In the genomic region with DNA sequence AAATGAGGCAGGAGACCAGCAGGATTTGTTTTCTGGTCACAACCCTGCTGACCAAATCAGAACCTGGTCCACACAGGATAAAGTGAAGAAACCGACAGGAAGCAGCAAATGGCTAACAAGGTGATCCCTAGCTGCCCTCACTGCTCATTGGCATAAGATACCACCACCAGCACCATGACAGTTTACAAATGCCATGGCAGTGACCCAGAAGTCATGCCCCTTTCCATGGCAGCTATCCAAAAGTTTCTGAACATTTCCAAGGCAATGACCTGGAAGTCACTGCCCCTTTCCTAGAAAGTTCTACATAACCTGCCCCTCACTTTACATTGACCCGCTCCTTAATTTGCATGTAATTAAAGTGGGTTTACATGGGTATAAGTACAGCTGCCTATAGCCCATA, we compare ENCODE assay signal across 21 cellular contexts.
"Had no signal": no experiment of that assay in that cellular context is flagged by ENCODE, and none has a peak within 500 bp of the region (broad histone marks: within the 10 kb centered on the region; RNA-seq: fewer than 3 reads in every experiment).

No MANE protein-coding gene starts in this region.

- FAIRE-seq: colon, endothelial cell of umbilical vein, islet of Langerhans, keratinocyte had no signal

- DNase-seq: dermis blood vessel endothelial cell; dorsolateral prefrontal cortex; effector CD4-positive, alpha-beta T cell; effector memory CD4-positive, alpha-beta T cell; esophagus squamous epithelium; foreskin fibroblast; foreskin melanocyte; gastrocnemius medialis; glutamatergic neuron; heart right ventricle; hippocampal formation; left cardiac atrium; lower lobe of right lung; mesenchymal stem cell; mucosa of descending colon; naive thymus-derived CD4-positive, alpha-beta T cell had no signal

- H3K27me3 ChIP-seq: dorsolateral prefrontal cortex, esophagus squamous epithelium, gastrocnemius medialis, heart right ventricle had no signal

- ATAC-seq: mucosa of descending colon; naive thymus-derived CD4-positive, alpha-beta T cell had no signal

- H3K4me3 ChIP-seq: coronary artery, dorsolateral prefrontal cortex, esophagus squamous epithelium, gastrocnemius medialis, heart right ventricle, lower lobe of right lung, mucosa of descending colon had no signal

- H3K9me3 ChIP-seq: esophagus squamous epithelium, gastrocnemius medialis, lower lobe of right lung, mucosa of descending colon had no signal

- H3K27ac ChIP-seq: coronary artery, dorsolateral prefrontal cortex, esophagus squamous epithelium, gastrocnemius medialis, heart right ventricle, lower lobe of right lung had no signal

- H3K36me3 ChIP-seq: esophagus squamous epithelium, gastrocnemius medialis, heart right ventricle, lower lobe of right lung had no signal

- H3K4me1 ChIP-seq: esophagus squamous epithelium, gastrocnemius medialis, lower lobe of right lung had no signal
